9 cellular contexts compared by ENCODE assay signal in genomic region chr9:95822583-95823431, GRCh38. TPM values are rescaled to one million over a fixed set of nuclear protein-coding genes. Genes with fewer than 3 reads are reported as not detected.
DNase-seq lines count a peak whose midpoint lies in the region; ATAC-seq and TF ChIP-seq lines count a peak whose summit lies in the region.
"Had no signal": no experiment of that assay in that cellular context is flagged by ENCODE, and none has a peak within 500 bp of the region (broad histone marks: within the 10 kb centered on the region; RNA-seq: fewer than 3 reads in every experiment).

No MANE protein-coding gene starts in this region.

- TF ChIP-seq CTCF in kidney epithelial cell (IDR thresholded peaks at IDR 0.05; ENCODE audit: insufficient read depth, low read length, poor library complexity, severe bottlenecking), result no peak
- TF ChIP-seq CTCF in gastroesophageal sphincter (IDR thresholded peaks at IDR 0.05), result no peak
- TF ChIP-seq CTCF in transverse colon (IDR thresholded peaks at IDR 0.05), result no peak

- no peaks in the 10 kb centered on the region for H3K9me3 ChIP-seq in gastroesophageal sphincter
- no peaks in the 10 kb centered on the region for H3K9me3 ChIP-seq in transverse colon
- H3K9me3 ChIP-seq: thoracic aorta had no signal

- TF ChIP-seq EP300 in gastroesophageal sphincter (IDR thresholded peaks at IDR 0.05) (no peak), transverse colon (IDR thresholded peaks at IDR 0.05; ENCODE audit: low read depth) (no peak)

- H3K36me3 Mint-ChIP-seq in T-helper 1 cell treated with Interleukin-12 subunit alpha and Interleukin-12 subunit beta and Interleukin-4 antibody, amounts not matched to agents 30 μg/mL and 1 μg/mL, for 36 hours (ENCODE audit: low read depth), result peaks cover 8% of the 10 kb centered on the region

- H3K9me3 Mint-ChIP-seq in T-helper 1 cell treated with Interleukin-12 subunit alpha and Interleukin-12 subunit beta and Interleukin-4 antibody, amounts not matched to agents 30 μg/mL and 1 μg/mL, for 36 hours, result no peaks in the 10 kb centered on the region

- peak; percentile 89 for ATAC-seq in HG02938 (IDR thresholded peaks at IDR 0.05; ENCODE audit: unreplicated experiment)
- ATAC-seq in gastroesophageal sphincter, result no peak

- H3K4me1 ChIP-seq in gastroesophageal sphincter (peaks cover 0 to 10% (median 0%) of the 10 kb centered on the region in 3 donors), transverse colon (peaks cover 0 to 8% (median 0%) of the 10 kb centered on the region in 4 donors)

- H3K27ac ChIP-seq in gastroesophageal sphincter (no peak overlapping the region), transverse colon (peak overlapping the region in 2 of 4 donors; percentile 34 to 39)
- H3K27ac ChIP-seq: thoracic aorta had no signal

- peak overlapping the region; percentile 22 for H3K4me3 Mint-ChIP-seq in T-helper 1 cell treated with Interleukin-12 subunit alpha and Interleukin-12 subunit beta and Interleukin-4 antibody, amounts not matched to agents 30 μg/mL and 1 μg/mL, for 36 hours

- no peak for TF ChIP-seq POLR2A in gastroesophageal sphincter (IDR thresholded peaks at IDR 0.05)
- TF ChIP-seq POLR2A in transverse colon (IDR thresholded peaks at IDR 0.05), result no peak

- intact Hi-C loops in transverse colon (cut with DNase I; ENCODE audit: low total_unique reads), result no loop called here

- in situ Hi-C loops in transverse colon (cut with MboI; ENCODE audit: low pct_ligation_motif_present in 1 of 4, low pct_unique_long_range_greater_than_20kb in 1 of 4, low sequenced_read_pairs in 3 of 4), result no loop called here

- peaks cover 29% of the 10 kb centered on the region for H3K4me1 Mint-ChIP-seq in T-helper 1 cell treated with Interleukin-12 subunit alpha and Interleukin-12 subunit beta and Interleukin-4 antibody, amounts not matched to agents 30 μg/mL and 1 μg/mL, for 36 hours (ENCODE audit: low read depth)

- H3K36me3 ChIP-seq in kidney epithelial cell (ENCODE audit: control insufficient read depth, insufficient read depth, low read length), result no peaks in the 10 kb centered on the region
- no peaks in the 10 kb centered on the region for H3K36me3 ChIP-seq in gastroesophageal sphincter
- no peaks in the 10 kb centered on the region for H3K36me3 ChIP-seq in transverse colon
- H3K36me3 ChIP-seq: thoracic aorta had no signal

- peak; percentile 12 to 24 (median 14) for DNase-seq in stimulated activated CD4-positive, alpha-beta T cell treated with anti-CD3 and anti-CD28 coated beads, Interleukin-12 subunit alpha, Interleukin-12 subunit beta, amount 100 ng/mL, for 48 hours (ENCODE audit: low read depth in 2 of 3, low spot score in 1 of 3)
- DNase-seq in stimulated activated CD4-positive, alpha-beta T cell treated with anti-CD3 and anti-CD28 coated beads, Interleukin-4, amount 100 ng/mL, for 4 hours, result no peak
- DNase-seq in kidney epithelial cell (ENCODE audit: low read depth) (peak; percentile 93), NCI-H345 treated with DMSO at 0.1 percent for 48 hours (lab: John Stamatoyannopoulos, UW; ENCODE audit: unreplicated experiment) (no peak), transverse colon (no peak)

- WGBS in gastroesophageal sphincter (ENCODE audit: low coverage in 1 of 2), 2 donors, result 67 to 68% methylated on average over 1 to 8 of the region's 11 CpGs
- 46 to 64% methylated on average over 7 to 11 of the region's 11 CpGs for WGBS in transverse colon (ENCODE audit: low coverage in 1 of 2), 2 donors

- peak overlapping the region; percentile 10 for H3K27ac Mint-ChIP-seq in T-helper 1 cell treated with Interleukin-12 subunit alpha and Interleukin-12 subunit beta and Interleukin-4 antibody, amounts not matched to agents 30 μg/mL and 1 μg/mL, for 36 hours

- H3K27me3 ChIP-seq in kidney epithelial cell (ENCODE audit: control insufficient read depth, insufficient read depth, low read length), result no peaks in the 10 kb centered on the region
- no peaks in the 10 kb centered on the region for H3K27me3 ChIP-seq in gastroesophageal sphincter
- H3K27me3 ChIP-seq in transverse colon, result no peaks in the 10 kb centered on the region

- no peak overlapping the region for H3K4me3 ChIP-seq in kidney epithelial cell (ENCODE audit: low read depth, low read length)
- no peak overlapping the region for H3K4me3 ChIP-seq in gastroesophageal sphincter
- no peak overlapping the region for H3K4me3 ChIP-seq in transverse colon
- H3K4me3 ChIP-seq: thoracic aorta had no signal

- peaks cover 66% of the 10 kb centered on the region for H3K27me3 Mint-ChIP-seq in T-helper 1 cell treated with Interleukin-12 subunit alpha and Interleukin-12 subunit beta and Interleukin-4 antibody, amounts not matched to agents 30 μg/mL and 1 μg/mL, for 36 hours (ENCODE audit: low read depth)

RNA-seq across cellular contexts. Expression of gene ERCC6L2, which starts 52.7 kb away (rescaled TPM):
- 50.8 and 54.5 TPM in 2 replicates for total RNA-seq in kidney epithelial cell
- total RNA-seq in gastroesophageal sphincter, result 100 to 1,000 TPM in 3 of 4 donors, 10 to 100 TPM in 1; 70.0 to 137 (median 113) TPM
- total RNA-seq in transverse colon, result 10 to 100 TPM; 62.7 to 84.6 (median 77.3) TPM

Comparison
In these comparisons a context has a peak if more than half of its experiments do, and no peak if none do; other contexts are left out.
1. DNase-seq: peak in stimulated activated CD4-positive, alpha-beta T cell treated with anti-CD3 and anti-CD28 coated beads, Interleukin-12 subunit alpha, Interleukin-12 subunit beta, amount 100 ng/mL, for 48 hours (3 of 3) and kidney epithelial cell (single experiment); none in stimulated activated CD4-positive, alpha-beta T cell treated with anti-CD3 and anti-CD28 coated beads, Interleukin-4, amount 100 ng/mL, for 4 hours (0 of 2), NCI-H345 treated with DMSO at 0.1 percent for 48 hours (single experiment) and transverse colon (single experiment).